Comparison of ENCODE assay signal across 25 cellular contexts in the genomic region with DNA sequence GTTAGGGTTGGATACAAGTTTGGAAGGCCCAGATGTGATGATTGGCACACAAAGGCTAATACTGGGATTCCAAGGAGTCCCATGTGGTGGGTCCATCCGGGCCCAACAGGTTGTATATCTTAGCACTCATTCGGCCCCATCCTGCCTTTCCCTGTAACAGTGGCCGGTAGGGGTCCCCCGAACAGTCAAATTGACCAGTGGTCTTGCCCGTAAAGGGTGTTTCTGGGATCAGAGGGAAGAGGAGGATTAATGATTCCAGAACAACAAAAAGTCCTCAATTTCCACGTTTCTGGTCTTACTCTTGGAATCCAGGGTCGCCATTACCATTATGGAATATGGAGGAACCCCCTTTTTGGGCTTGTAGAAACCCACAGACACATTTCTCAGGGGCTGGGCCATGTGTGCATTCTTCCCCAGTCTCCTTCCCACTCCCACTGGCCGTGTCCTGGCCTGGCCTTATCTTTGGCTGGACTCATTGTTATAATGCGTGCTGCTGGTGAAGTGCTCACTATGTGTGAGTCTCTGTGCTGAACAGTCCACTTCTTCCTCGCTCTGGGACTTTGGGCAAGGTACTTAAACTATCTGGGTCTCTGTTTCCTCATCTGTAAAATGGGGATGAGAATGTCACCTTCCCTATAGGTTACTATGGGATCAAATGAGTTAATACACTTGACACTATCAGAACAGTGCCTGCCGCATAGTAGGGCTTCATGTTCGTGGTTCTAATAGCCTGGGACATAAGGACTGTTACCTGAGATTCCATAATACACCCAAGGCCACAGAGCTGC.
"Had no signal": no experiment of that assay in that cellular context is flagged by ENCODE, and none has a peak within 500 bp of the region (broad histone marks: within the 10 kb centered on the region; RNA-seq: fewer than 3 reads in every experiment).

No MANE protein-coding gene starts in this region.

- H3K4me3 ChIP-seq: MG63, SJSA1, SK-N-MC had no signal

- H3K27ac Mint-ChIP-seq: T-cell had no signal

- H3K36me3 ChIP-seq: MG63, SJSA1 had no signal

- H3K36me3 Mint-ChIP-seq: T-cell had no signal

- H3K9me3 Mint-ChIP-seq: T-cell had no signal

- H3K27me3 ChIP-seq: MG63, SJSA1 had no signal

- H3K27ac ChIP-seq: HL-60, SJSA1, SK-N-MC had no signal

- DNase-seq: Karpas-422, KG1, MG63, NCI-H1092, NCI-H1105 treated with DMSO at 0.1 percent for 48 hours, NCI-H1417 treated with DMSO at 0.1 percent for 48 hours, NCI-H146, NCI-H1694 treated with DMSO at 0.1 percent for 48 hours, NCI-H1930, NCI-H2081, NCI-H2107, NCI-H2227 treated with DMSO at 0.1 percent for 48 hours, NCI-H524 treated with DMSO at 0.1 percent for 48 hours, NCI-H69, NCI-H774, Right ventricle myocardium superior, RPMI8226, SIG-M5, SW 1271, T-cell had no signal

- H3K4me3 Mint-ChIP-seq: T-cell had no signal

- H3K9me3 ChIP-seq: MG63, SJSA1 had no signal

- FAIRE-seq: HTR-8/SVneo, RCC 7860 had no signal

- ATAC-seq: T-cell had no signal
